10 cellular contexts compared by ENCODE assay signal in genomic region chr3:195140816-195141793, GRCh38.
"Had no signal": no experiment of that assay in that cellular context is flagged by ENCODE, and none has a peak within 500 bp of the region (broad histone marks: within the 10 kb centered on the region; RNA-seq: fewer than 3 reads in every experiment).

No MANE protein-coding gene starts in this region.

- H3K27ac ChIP-seq: adrenal gland, ovary, tibial artery had no signal

- H3K36me3 ChIP-seq: adrenal gland, ovary, tibial artery had no signal

- H3K27me3 Mint-ChIP-seq: activated B cell treated with CpG ODN at 0.5 μM for 24 hours; activated CD4-positive, alpha-beta T cell treated with anti-CD3 and anti-CD28 coated beads, Interleukin-2, amount 10 ng/mL, durations not matched to agents 24 days and 14 days; activated T-helper 17 cell treated with anti-CD3 and anti-CD28 coated beads, Interleukin-2, amount 50 U/mL, for 72 hours had no signal

- H3K4me3 ChIP-seq: adrenal gland, ovary, tibial artery had no signal

- H3K27me3 ChIP-seq: adrenal gland, ovary, tibial artery had no signal

- H3K4me1 Mint-ChIP-seq: activated T-helper 17 cell treated with anti-CD3 and anti-CD28 coated beads, Interleukin-2, amount 50 U/mL, for 72 hours had no signal

- ATAC-seq: activated T-helper 17 cell treated with anti-CD3 and anti-CD28 coated beads, Interleukin-2, amount 50 U/mL, for 72 hours had no signal

- H3K4me1 ChIP-seq: tibial artery had no signal

- H3K27ac Mint-ChIP-seq: activated B cell treated with CpG ODN at 0.5 μM for 24 hours; activated CD4-positive, alpha-beta T cell treated with anti-CD3 and anti-CD28 coated beads, Interleukin-2, amount 10 ng/mL, durations not matched to agents 24 days and 14 days had no signal

- H3K9me3 ChIP-seq: adrenal gland, ovary, tibial artery had no signal

- H3K4me3 Mint-ChIP-seq: activated B cell treated with CpG ODN at 0.5 μM for 24 hours; activated CD4-positive, alpha-beta T cell treated with anti-CD3 and anti-CD28 coated beads, Interleukin-2, amount 10 ng/mL, durations not matched to agents 24 days and 14 days; activated T-helper 17 cell treated with anti-CD3 and anti-CD28 coated beads, Interleukin-2, amount 50 U/mL, for 72 hours had no signal

- DNase-seq: activated B cell treated with CpG ODN at 0.5 μM for 24 hours; activated CD4-positive, alpha-beta T cell treated with anti-CD3 and anti-CD28 coated beads, Interleukin-2, amount 10 ng/mL, durations not matched to agents 24 days and 14 days; activated naive CD4-positive, alpha-beta T cell treated with anti-CD3 and anti-CD28 coated beads, Interleukin-2, amount 50 U/mL, for 16 hours; adrenal gland; hippocampal formation; kidney glomerular epithelial cell; ovary; retina; tibial artery had no signal
